ENCODE assay signal across 21 cellular contexts in genomic region chr5:6228257-6229250, GRCh38.
A peak's percentile ranks its signal among the peaks of the same experiment; 100 is the strongest.
DNase-seq lines count a peak whose midpoint lies in the region; ATAC-seq and TF ChIP-seq lines count a peak whose summit lies in the region.
"Had no signal": no experiment of that assay in that cellular context is flagged by ENCODE, and none has a peak within 500 bp of the region (broad histone marks: within the 10 kb centered on the region; RNA-seq: fewer than 3 reads in every experiment).

No MANE protein-coding gene starts in this region.

- intact Hi-C loops in esophagus muscularis mucosa (cut with DNase I) (no loop called here), cardiac septum (cut with DNase I) (no loop called here)

- peak; percentile 33 for DNase-seq in AG10803 (ENCODE audit: low read depth)
- peak in 1 of 2 experiments; percentile 28 for DNase-seq in SJSA1 (ENCODE audit: low read depth in 1 of 2, low spot score in 2 of 2)
- DNase-seq in esophagus muscularis mucosa (ENCODE audit: extremely low spot score): peak; percentile 62
- no peak for DNase-seq in cardiac septum (ENCODE audit: low spot score)
- DNase-seq in NCI-H345 (lab: John Stamatoyannopoulos, UW): no peak
- DNase-seq in mesenchymal stem cell: no peak
- DNase-seq: DMS53, EL, H7, HFFc6, Karpas-422, NCI-H1694 treated with DMSO at 0.1 percent for 48 hours, NCI-H446 treated with DMSO at 0.1 percent for 48 hours, NCI-H69, OCI-M1, SHP77 treated with DMSO at 0.1 percent for 48 hours, SK-N-SH had no signal

- TF ChIP-seq POLR2A in esophagus muscularis mucosa (IDR thresholded peaks at IDR 0.05; ENCODE audit: low read depth): no peak

- H2AFZ ChIP-seq in mesenchymal stem cell (ENCODE audit: low read depth, low read length): no peak overlapping the region

- H3K4me3 ChIP-seq in AG10803 (ENCODE audit: low read length): no peak overlapping the region
- no peak overlapping the region for H3K4me3 ChIP-seq in SJSA1
- H3K4me3 ChIP-seq in esophagus muscularis mucosa: no peak overlapping the region
- H3K4me3 ChIP-seq in mesenchymal stem cell (ENCODE audit: insufficient read depth in 1 of 2, low read depth in 1 of 2, low read length in 2 of 2): no peak overlapping the region

- no peak overlapping the region for H3K18ac ChIP-seq in mesenchymal stem cell (ENCODE audit: low read depth in 1 of 2, low read length in 2 of 2)

- H4K91ac ChIP-seq in mesenchymal stem cell (ENCODE audit: low read length): no peak overlapping the region

- H2BK120ac ChIP-seq in mesenchymal stem cell (ENCODE audit: low read depth, low read length): no peak overlapping the region

- H2AK5ac ChIP-seq in mesenchymal stem cell (ENCODE audit: low read length, severe bottlenecking): no peak overlapping the region

- H3K27ac Mint-ChIP-seq in activated T-helper 17 cell treated with anti-CD3 and anti-CD28 coated beads, Interleukin-2, amount 50 U/mL, for 72 hours: no peak overlapping the region
- H3K27ac Mint-ChIP-seq: B cell, HFFc6 had no signal

- no peak overlapping the region for H3K4me2 ChIP-seq in mesenchymal stem cell (ENCODE audit: low read length, poor library complexity, severe bottlenecking)
- H3K4me2 ChIP-seq: SK-N-SH had no signal

- peaks cover 15% of the 10 kb centered on the region for H3K27me3 Mint-ChIP-seq in activated T-helper 17 cell treated with anti-CD3 and anti-CD28 coated beads, Interleukin-2, amount 50 U/mL, for 72 hours

- H3K36me3 ChIP-seq in SJSA1: no peaks in the 10 kb centered on the region
- no peaks in the 10 kb centered on the region for H3K36me3 ChIP-seq in esophagus muscularis mucosa
- H3K36me3 ChIP-seq in mesenchymal stem cell (ENCODE audit: control insufficient read depth in 1 of 2, insufficient read depth in 2 of 2, low read depth in 1 of 2, low read length in 2 of 2): no peaks in the 10 kb centered on the region

- 77% methylated on average over 23 of the region's 23 CpGs for WGBS in esophagus muscularis mucosa
- 88% methylated on average over 18 of the region's 23 CpGs for WGBS in mesenchymal stem cell

- H3K9ac ChIP-seq in mesenchymal stem cell (ENCODE audit: low read length): no peak overlapping the region
- H3K9ac ChIP-seq: SK-N-SH had no signal

- H3K23ac ChIP-seq in mesenchymal stem cell (ENCODE audit: low read length in 2 of 2): no peak overlapping the region

- no peak for TF ChIP-seq EP300 in esophagus muscularis mucosa (IDR thresholded peaks at IDR 0.05)

- no peak overlapping the region for H3K4me3 Mint-ChIP-seq in activated T-helper 17 cell treated with anti-CD3 and anti-CD28 coated beads, Interleukin-2, amount 50 U/mL, for 72 hours
- H3K4me3 Mint-ChIP-seq: B cell, CD14-positive monocyte, HFFc6 had no signal

- no peaks in the 10 kb centered on the region for H3K4me1 Mint-ChIP-seq in activated T-helper 17 cell treated with anti-CD3 and anti-CD28 coated beads, Interleukin-2, amount 50 U/mL, for 72 hours
- H3K4me1 Mint-ChIP-seq: B cell, CD14-positive monocyte had no signal

- H2BK15ac ChIP-seq in mesenchymal stem cell (ENCODE audit: low read depth, poor library complexity, severe bottlenecking): no peak overlapping the region

- peak; percentile 55 for ATAC-seq in HG02642 (IDR thresholded peaks at IDR 0.05; ENCODE audit: poor library complexity, unreplicated experiment)
- ATAC-seq in activated T-helper 17 cell treated with anti-CD3 and anti-CD28 coated beads, Interleukin-2, amount 50 U/mL, for 72 hours (replicated peaks): no peak

- TF ChIP-seq CTCF in AG10803 (conservative IDR thresholded peaks at IDR 0.05; ENCODE audit: low read length): no peak
- no peak for TF ChIP-seq CTCF in esophagus muscularis mucosa (IDR thresholded peaks at IDR 0.05)

- H3K9me3 ChIP-seq in SJSA1 (replicated peaks) (no peaks in the 10 kb centered on the region), esophagus muscularis mucosa (no peaks in the 10 kb centered on the region), mesenchymal stem cell (ENCODE audit: control insufficient read depth, low read length) (no peaks in the 10 kb centered on the region)
- H3K9me3 ChIP-seq: SK-N-SH had no signal

- no peak overlapping the region for H4K8ac ChIP-seq in mesenchymal stem cell (ENCODE audit: low read length)

- H3K36me3 Mint-ChIP-seq in activated T-helper 17 cell treated with anti-CD3 and anti-CD28 coated beads, Interleukin-2, amount 50 U/mL, for 72 hours (ENCODE audit: low read depth): no peaks in the 10 kb centered on the region
- H3K36me3 Mint-ChIP-seq: CD14-positive monocyte had no signal

- H3K14ac ChIP-seq in mesenchymal stem cell (ENCODE audit: low read length in 2 of 2): no peak overlapping the region

- H2BK5ac ChIP-seq in mesenchymal stem cell (ENCODE audit: low read depth, low read length, poor library complexity, severe bottlenecking): no peak overlapping the region

- H3K4ac ChIP-seq in mesenchymal stem cell (ENCODE audit: low read depth in 1 of 2, low read length in 2 of 2): no peak overlapping the region

- H3K27ac ChIP-seq in SJSA1: peak overlapping the region; percentile 34
- no peak overlapping the region for H3K27ac ChIP-seq in esophagus muscularis mucosa (replicated peaks in 1 of 4)
- no peak overlapping the region for H3K27ac ChIP-seq in mesenchymal stem cell (ENCODE audit: low read length, poor library complexity, severe bottlenecking)

- no peaks in the 10 kb centered on the region for H3K79me1 ChIP-seq in mesenchymal stem cell (replicated peaks; ENCODE audit: low read length, poor library complexity, severe bottlenecking)

- no peak overlapping the region for H2BK12ac ChIP-seq in mesenchymal stem cell (ENCODE audit: low read length in 2 of 2)

- no peaks in the 10 kb centered on the region for H3K27me3 ChIP-seq in SJSA1 (replicated peaks)
- no peaks in the 10 kb centered on the region for H3K27me3 ChIP-seq in esophagus muscularis mucosa
- H3K27me3 ChIP-seq in mesenchymal stem cell (ENCODE audit: control insufficient read depth in 1 of 2, insufficient read depth in 1 of 2, low read length in 2 of 2): no peaks in the 10 kb centered on the region

- H3K9me3 Mint-ChIP-seq in activated T-helper 17 cell treated with anti-CD3 and anti-CD28 coated beads, Interleukin-2, amount 50 U/mL, for 72 hours: no peaks in the 10 kb centered on the region

- peaks cover 11% of the 10 kb centered on the region for H3K4me1 ChIP-seq in SJSA1 (replicated peaks)
- no peaks in the 10 kb centered on the region for H3K4me1 ChIP-seq in esophagus muscularis mucosa
- no peaks in the 10 kb centered on the region for H3K4me1 ChIP-seq in mesenchymal stem cell (ENCODE audit: control insufficient read depth, insufficient read depth, low read depth, low read length)

Comparison
In these comparisons a context has a peak if more than half of its experiments do, and no peak if none do; other contexts are left out.
1. DNase-seq: peak in AG10803 (single experiment) and esophagus muscularis mucosa (single experiment); none in cardiac septum (single experiment), NCI-H345 (single experiment) and mesenchymal stem cell (single experiment).